Comparison of ENCODE assay signal across 1 cellular context in genomic region chr15:32859246-32859645, GRCh38.
TF ChIP-seq lines count a peak whose summit lies in the region.

No MANE protein-coding gene starts in this region.

TF ChIP-seq in IMR-90, 13 proteins besides CTCF, POLR2A, EP300 and RAD21:
- no peak for TF ChIP-seq SMC3 (IDR thresholded peaks at IDR 0.05; ENCODE audit: low read depth, low read length)
- no peak for TF ChIP-seq CEBPB (IDR thresholded peaks at IDR 0.05; ENCODE audit: low read depth, low read length)
- TF ChIP-seq MXI1 (IDR thresholded peaks at IDR 0.05; ENCODE audit: borderline replicate concordance, low read depth, low read length), result no peak
- TF ChIP-seq FOS (IDR thresholded peaks at IDR 0.05; ENCODE audit: low read depth, low read length), result no peak
- no peak for TF ChIP-seq RCOR1 (IDR thresholded peaks at IDR 0.05; ENCODE audit: insufficient replicate concordance, low read length)
